Comparison of ENCODE assay signal across 6 cellular contexts in the genomic region with DNA sequence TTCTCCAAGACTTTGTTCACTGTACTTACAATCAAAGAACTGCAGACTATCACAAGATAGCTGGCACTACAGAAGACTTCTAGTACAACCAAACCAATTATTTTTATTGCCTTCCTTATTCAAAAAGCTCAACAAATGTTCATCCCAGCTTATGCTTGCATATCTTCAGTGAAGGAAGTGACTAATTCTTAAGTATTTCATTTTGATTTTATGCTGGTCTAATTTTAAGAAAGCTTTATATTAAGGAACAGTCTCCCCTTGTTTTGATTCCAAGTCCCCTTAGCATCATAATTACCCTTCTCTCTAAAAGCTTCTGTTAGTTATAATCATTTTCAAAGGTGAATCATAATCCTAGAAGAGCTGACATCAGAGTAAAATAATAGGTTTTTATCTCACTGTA.
"Had no signal": no experiment of that assay in that cellular context is flagged by ENCODE, and none has a peak within 500 bp of the region (broad histone marks: within the 10 kb centered on the region; RNA-seq: fewer than 3 reads in every experiment).

No MANE protein-coding gene starts in this region.

- DNase-seq: H9, HCEC 1CT, IMR-90, KG1 had no signal

- H3K4me3 ChIP-seq: GM23338, K562 had no signal

- ATAC-seq: GM23338, K562 had no signal
